Comparison of ENCODE assay signal across 15 cellular contexts in genomic region chr3:141039573-141039972, GRCh38. TPM values are rescaled to one million over a fixed set of nuclear protein-coding genes. Genes with fewer than 3 reads are reported as not detected.
A peak's percentile ranks its signal among the peaks of the same experiment; 100 is the strongest.
DNase-seq lines count a peak whose midpoint lies in the region; ATAC-seq, FAIRE-seq and TF ChIP-seq lines count a peak whose summit lies in the region.
"Had no signal": no experiment of that assay in that cellular context is flagged by ENCODE, and none has a peak within 500 bp of the region (broad histone marks: within the 10 kb centered on the region; RNA-seq: fewer than 3 reads in every experiment).

No MANE protein-coding gene starts in this region.

- TF ChIP-seq EP300 in H1 (IDR thresholded peaks at IDR 0.05; ENCODE audit: borderline replicate concordance in 1 of 2, low read depth in 2 of 2, low read length in 2 of 2): no peak

- no peak overlapping the region for H3K23ac ChIP-seq in H1 (ENCODE audit: insufficient read length)
- no peak overlapping the region for H3K23ac ChIP-seq in neuronal stem cell (ENCODE audit: low read depth, low read length, poor library complexity)

- H3K27me3 ChIP-seq in GM23338 (ENCODE audit: insufficient read depth) (no peaks in the 10 kb centered on the region), H1 (replicated peaks in 1 of 4; ENCODE audit: control insufficient read depth in 3 of 4, extremely low read depth in 1 of 4, insufficient read depth in 3 of 4, low read length in 3 of 4) (no peaks in the 10 kb centered on the region), neuronal stem cell (ENCODE audit: control insufficient read depth in 3 of 3, insufficient read depth in 3 of 3, low read depth in 1 of 3, low read length in 3 of 3) (no peaks in the 10 kb centered on the region), endodermal cell (ENCODE audit: control insufficient read depth, insufficient read depth, low read length, poor library complexity, severe bottlenecking) (no peaks in the 10 kb centered on the region)
- H3K27me3 ChIP-seq: BE2C had no signal

- H3K4ac ChIP-seq in H1 (replicated peaks; ENCODE audit: insufficient read length, low read depth, low read length) (no peak overlapping the region), neuronal stem cell (ENCODE audit: low read length) (no peak overlapping the region)

- CTCF ChIA-PET in H1 (lab: Charles Lee; ENCODE audit: partially characterized antibody): interaction anchor here (0.6 to 4.7 kb wide), 8 partner anchors 10 to 117 kb away, joined by 3 to 62 read pairs (median 8); partner anchors contain the start of gene SPSB4

- H3K27ac ChIP-seq in GM23338 (ENCODE audit: low read depth): no peak overlapping the region
- no peak overlapping the region for H3K27ac ChIP-seq in H1 (ENCODE audit: low read depth, low read length)
- no peak overlapping the region for H3K27ac ChIP-seq in neuronal stem cell (replicated peaks; ENCODE audit: low read length)
- H3K27ac ChIP-seq in endodermal cell (ENCODE audit: low read depth, low read length): no peak overlapping the region
- H3K27ac ChIP-seq: HL-60 had no signal

- no peaks in the 10 kb centered on the region for H3K23me2 ChIP-seq in H1 (ENCODE audit: low read depth, low read length)

- no peak overlapping the region for H3K56ac ChIP-seq in H1 (replicated peaks; ENCODE audit: insufficient read length, low read depth, low read length)

- H3K18ac ChIP-seq in H1 (ENCODE audit: extremely low read depth, low read length) (no peak overlapping the region), neuronal stem cell (ENCODE audit: low read length) (no peak overlapping the region)

- no peaks in the 10 kb centered on the region for H3K36me3 Mint-ChIP-seq in GM23338 (ENCODE audit: low read depth)
- H3K36me3 Mint-ChIP-seq in endodermal cell (ENCODE audit: low read depth): no peaks in the 10 kb centered on the region
- H3K36me3 Mint-ChIP-seq: CD8-positive, alpha-beta T cell had no signal

- WGBS in H1 (ENCODE audit: extremely low coverage in 1 of 2, insufficient coverage in 1 of 2, insufficient read length in 1 of 2, insufficient replicate concordance in 2 of 2, low coverage in 1 of 2, low lambda C conversion rate in 2 of 2, missing lambda C conversion rate in 1 of 2), 2 experiments: 91% methylated on average over 5 of the region's 5 CpGs; no CpG with 5 or more reads in 1 of the 2 experiments
- WGBS in neuronal stem cell (ENCODE audit: extremely low coverage in 2 of 2, insufficient read length in 2 of 2, insufficient replicate concordance in 1 of 2), 2 donors: no CpG with 5 or more reads among the region's 5 CpGs
- WGBS in endodermal cell (ENCODE audit: insufficient coverage in 1 of 2, insufficient read length in 1 of 2), 2 experiments: 80 to 90% methylated on average over 3 to 5 of the region's 5 CpGs

- no peak overlapping the region for H4K5ac ChIP-seq in H1 (ENCODE audit: insufficient read length, low read depth, low read length)

- no peaks in the 10 kb centered on the region for H3K79me2 ChIP-seq in GM23338 (replicated peaks; ENCODE audit: insufficient read depth)
- H3K79me2 ChIP-seq in H1 (ENCODE audit: control insufficient read depth in 1 of 2, insufficient read depth in 2 of 2, low read length in 2 of 2): no peaks in the 10 kb centered on the region

- H3K79me1 ChIP-seq in H1 (ENCODE audit: low read depth, low read length) (no peaks in the 10 kb centered on the region), neuronal stem cell (ENCODE audit: low read depth, low read length) (no peaks in the 10 kb centered on the region)

- H3K9me3 Mint-ChIP-seq in GM23338 (no peaks in the 10 kb centered on the region), endodermal cell (no peaks in the 10 kb centered on the region)
- H3K9me3 Mint-ChIP-seq: CD8-positive, alpha-beta T cell had no signal

- H4K91ac ChIP-seq in H1 (replicated peaks; ENCODE audit: insufficient read length, low read length) (no peak overlapping the region), neuronal stem cell (ENCODE audit: low read depth, low read length, poor library complexity) (no peak overlapping the region)

- no peak overlapping the region for H4K8ac ChIP-seq in H1 (ENCODE audit: extremely low read depth, insufficient read depth, low read length)
- H4K8ac ChIP-seq in neuronal stem cell (ENCODE audit: low read depth, low read length): no peak overlapping the region

- TF ChIP-seq RAD21 in H1 (IDR thresholded peaks at IDR 0.05 in 1 of 2, conservative IDR thresholded peaks at IDR 0.05 in 1 of 2; ENCODE audit: low read depth in 2 of 2, low read length in 2 of 2): no peak

- intact Hi-C loops in left ventricle myocardium superior (cut with micrococcal nuclease): no loop called here

- H3K14ac ChIP-seq in H1 (ENCODE audit: insufficient read length) (no peak overlapping the region), neuronal stem cell (ENCODE audit: low read length) (no peak overlapping the region)

- H2BK15ac ChIP-seq in H1 (ENCODE audit: low read length) (no peak overlapping the region), neuronal stem cell (ENCODE audit: low read length) (no peak overlapping the region)

- no peak for ATAC-seq in GM23338
- no peak for ATAC-seq in left ventricle myocardium superior
- ATAC-seq: CD8-positive, alpha-beta T cell had no signal

- no peaks in the 10 kb centered on the region for H3K4me1 ChIP-seq in GM23338 (ENCODE audit: insufficient read depth)
- no peaks in the 10 kb centered on the region; a peak in 1 of 7 replicates for H3K4me1 ChIP-seq in H1 (replicated peaks in 1 of 4; ENCODE audit: control insufficient read depth in 3 of 4, insufficient read depth in 4 of 4, low read length in 3 of 4)
- peaks cover 0 to 2% of the 10 kb centered on the region in 2 donors for H3K4me1 ChIP-seq in neuronal stem cell (ENCODE audit: control insufficient read depth in 2 of 2, insufficient read depth in 1 of 2, low read depth in 1 of 2, low read length in 2 of 2)
- H3K4me1 ChIP-seq in endodermal cell (ENCODE audit: control insufficient read depth, insufficient read depth, low read length): no peaks in the 10 kb centered on the region
- H3K4me1 ChIP-seq: BE2C had no signal

- H3K9me2 ChIP-seq in GM23338 (ENCODE audit: insufficient read depth): 0 out of 2 replicates have a peak, but pooled peaks cover 6% of the 10 kb centered on the region

- H3K36me3 ChIP-seq in GM23338 (ENCODE audit: insufficient read depth) (no peaks in the 10 kb centered on the region), H1 (ENCODE audit: control insufficient read depth in 2 of 4, insufficient read depth in 4 of 4, low read length in 3 of 4) (no peaks in the 10 kb centered on the region), neuronal stem cell (replicated peaks in 1 of 2; ENCODE audit: control insufficient read depth in 2 of 2, insufficient read depth in 2 of 2, low read length in 2 of 2) (no peaks in the 10 kb centered on the region), endodermal cell (ENCODE audit: control insufficient read depth, insufficient read depth, low read length) (no peaks in the 10 kb centered on the region)
- H3K36me3 ChIP-seq: BE2C had no signal

- no peak for DNase-seq in GM23338 (ENCODE audit: low spot score)
- DNase-seq in NCI-H774 (lab: John Stamatoyannopoulos, UW): peak; percentile 77
- DNase-seq in H1 (ENCODE audit: low read depth in 1 of 2, low spot score in 2 of 2): no peak
- no peak for DNase-seq in neuronal stem cell (ENCODE audit: low spot score)
- DNase-seq in mesenteric fat pad (ENCODE audit: low spot score): no peak
- no peak for DNase-seq in endodermal cell
- no peak for DNase-seq in left ventricle myocardium superior
- DNase-seq: BE2C; CD8-positive, alpha-beta T cell; NCI-H146; NCI-H446 had no signal

- H2BK20ac ChIP-seq in H1 (ENCODE audit: low read length): no peak overlapping the region

- POLR2A ChIA-PET in H1 (lab: Charles Lee; ENCODE audit: partially characterized antibody): interaction anchor here (1.0 kb wide), 1 partner anchor 10 kb away, joined by 3 read pairs; no protein-coding TSS in a partner anchor

- H4K20me1 ChIP-seq in GM23338 (replicated peaks; ENCODE audit: insufficient read depth) (no peaks in the 10 kb centered on the region), H1 (replicated peaks in 1 of 2; ENCODE audit: control insufficient read depth in 1 of 2, insufficient read depth in 2 of 2, low read length in 2 of 2) (no peaks in the 10 kb centered on the region)

- H3K9ac ChIP-seq in H1 (replicated peaks in 1 of 4; ENCODE audit: extremely low read depth in 1 of 4, low read depth in 3 of 4, low read length in 3 of 4) (no peak overlapping the region), neuronal stem cell (ENCODE audit: low read depth, low read length, poor library complexity) (no peak overlapping the region), endodermal cell (ENCODE audit: extremely low read depth, low read length, poor library complexity, severe bottlenecking) (no peak overlapping the region)

- H3F3A ChIP-seq in GM23338 (replicated peaks; ENCODE audit: low read depth): no peaks in the 10 kb centered on the region

- H3K9me3 ChIP-seq in H1 (ENCODE audit: insufficient read depth in 2 of 2, low read depth in 1 of 2, low read length in 1 of 2) (no peaks in the 10 kb centered on the region), neuronal stem cell (replicated peaks in 1 of 2; ENCODE audit: control insufficient read depth in 2 of 2, insufficient read depth in 1 of 2, low read depth in 1 of 2, low read length in 2 of 2) (no peaks in the 10 kb centered on the region), endodermal cell (ENCODE audit: control insufficient read depth, low read length) (no peaks in the 10 kb centered on the region)
- H3K9me3 ChIP-seq: BE2C had no signal

- H3K27ac Mint-ChIP-seq in GM23338: no peak overlapping the region
- no peak overlapping the region for H3K27ac Mint-ChIP-seq in endodermal cell
- H3K27ac Mint-ChIP-seq: CD8-positive, alpha-beta T cell had no signal

- TF ChIP-seq POLR2A in H1 (IDR thresholded peaks at IDR 0.05; ENCODE audit: control extremely low read depth in 1 of 2, low read depth in 2 of 2, low read length in 2 of 2): no peak

- no peak overlapping the region for H2BK5ac ChIP-seq in H1 (ENCODE audit: low read depth, low read length)
- H2BK5ac ChIP-seq in neuronal stem cell (ENCODE audit: low read length): no peak overlapping the region

- no peak overlapping the region for H3K4me3 ChIP-seq in GM23338
- H3K4me3 ChIP-seq in H1 (ENCODE audit: extremely low read depth in 1 of 4, insufficient read depth in 2 of 4, low read depth in 3 of 4, low read length in 4 of 4): no peak overlapping the region
- H3K4me3 ChIP-seq in neuronal stem cell (ENCODE audit: low read length in 2 of 2): no peak overlapping the region
- no peak overlapping the region for H3K4me3 ChIP-seq in endodermal cell (ENCODE audit: low read length)

- TF ChIP-seq CTCF in GM23338 (conservative IDR thresholded peaks at IDR 0.05; ENCODE audit: low read depth in 2 of 2) (no peak), H1 (IDR thresholded peaks at IDR 0.05; ENCODE audit: control extremely low read depth in 1 of 3, insufficient read depth in 1 of 3, low read depth in 1 of 3, low read length in 3 of 3) (no peak), endodermal cell (conservative IDR thresholded peaks at IDR 0.05) (no peak)

- FAIRE-seq in H1 (lab: Jason Lieb, UNC): no peak
- FAIRE-seq: GM12891, GM19239 had no signal

- H2BK120ac ChIP-seq in H1 (replicated peaks; ENCODE audit: low read depth, low read length) (no peak overlapping the region), neuronal stem cell (ENCODE audit: low read depth, low read length) (no peak overlapping the region)

- H3K4me1 Mint-ChIP-seq in GM23338 (no peaks in the 10 kb centered on the region), endodermal cell (peaks cover 2% of the 10 kb centered on the region)

- H3K27me3 Mint-ChIP-seq in GM23338 (ENCODE audit: insufficient read depth, low read depth, poor library complexity) (no peaks in the 10 kb centered on the region), endodermal cell (ENCODE audit: insufficient read depth) (peaks cover 3% of the 10 kb centered on the region)

- H3K4me3 Mint-ChIP-seq in GM23338 (no peak overlapping the region), endodermal cell (no peak overlapping the region)
- H3K4me3 Mint-ChIP-seq: CD8-positive, alpha-beta T cell had no signal

- peak overlapping the region; percentile 82; the same call in 1 of the 2 replicates for H2AFZ ChIP-seq in GM23338
- peak overlapping the region; percentile 42; the same call in 1 of the 2 replicates for H2AFZ ChIP-seq in H1 (ENCODE audit: low read length)
- H2AFZ ChIP-seq in neuronal stem cell (ENCODE audit: low read length): peak overlapping the region; percentile 24

- H2BK12ac ChIP-seq in H1 (ENCODE audit: low read depth, low read length) (no peak overlapping the region), neuronal stem cell (ENCODE audit: low read length) (no peak overlapping the region)

- H2AK5ac ChIP-seq in H1 (ENCODE audit: low read depth, low read length): no peak overlapping the region
- no peak overlapping the region for H2AK5ac ChIP-seq in neuronal stem cell (ENCODE audit: low read depth, low read length)

- H3K4me2 ChIP-seq in GM23338 (no peak overlapping the region), H1 (ENCODE audit: insufficient read depth in 1 of 2, low read depth in 2 of 2, low read length in 2 of 2) (no peak overlapping the region), neuronal stem cell (ENCODE audit: insufficient read depth, low read length, poor library complexity, severe bottlenecking) (no peak overlapping the region)

RNA-seq across cellular contexts. Expression of gene SPSB4, which starts 11.6 kb away (rescaled TPM):
- total RNA-seq in GM23338 (2014; rRNA removed; shearing (Covaris generic)): 20.1 and 25.9 TPM in 2 replicates
- 6.6 and 6.7 TPM in 2 replicates for polyA plus RNA-seq in GM23338 (2016; fragmentation: Nextera tagmentation; extraction: Ambion mirVana)
- 17.2 and 18.1 TPM in 2 replicates for total RNA-seq in H1 (2021; fragmentation: NEBNext Ultra II Directional; extraction: Animal tissue kit (Norgen Biotek cat#: 25700))
- polyA plus RNA-seq in H1 (2011; rRNA removed): 15.1 and 17.6 TPM in 2 replicates
- 16.5 TPM for polyA plus RNA-seq in H1 (2011; cell fraction: cytosol; rRNA removed)
- 15.4 TPM for polyA plus RNA-seq in H1 (2011; cell fraction: nucleus; rRNA removed)
- polyA plus RNA-seq in H1 (2012, experiment 1 of 2): 16.7 to 20.2 TPM (median 19.5 TPM) in 4 replicates
- 30.9 TPM for polyA plus RNA-seq in H1 (2012, experiment 2 of 2)
- 12.7 TPM for polyA plus RNA-seq in H1 (2013, experiment 1 of 2)
- 13.3 TPM for polyA plus RNA-seq in H1 (2013, experiment 2 of 2)
- 12.9 and 17.0 TPM in 2 replicates for polyA minus RNA-seq in H1 (2011; rRNA and poly(A)+ RNA removed)
- 8.6 TPM for polyA minus RNA-seq in H1 (2011; cell fraction: cytosol; rRNA and poly(A)+ RNA removed)
- 18.7 TPM for polyA minus RNA-seq in H1 (2011; cell fraction: nucleus; rRNA and poly(A)+ RNA removed)
- 19.8 TPM for polyA plus RNA-seq in neuronal stem cell (2013, experiment 1 of 2)
- 19.2 TPM for polyA plus RNA-seq in neuronal stem cell (2013, experiment 2 of 2)
- 1.1 TPM for total RNA-seq in mesenteric fat pad
- 1 to 10 TPM; 7.5 to 8.2 TPM for total RNA-seq in endodermal cell
- polyA plus RNA-seq in endodermal cell (2013, experiment 1 of 2): 28.1 TPM
- 26.5 TPM for polyA plus RNA-seq in endodermal cell (2013, experiment 2 of 2)
- total RNA-seq in left ventricle myocardium superior: 5.3 TPM
- total RNA-seq: CD8-positive, alpha-beta T cell had no signal
- polyA plus RNA-seq: AG04450 had no signal

Comparison
In these comparisons a context has a peak if more than half of its experiments do, and no peak if none do; other contexts are left out.
1. H2AFZ ChIP-seq: peak in every context shown above with its lines; median percentile 82 in GM23338; 42 in H1; 24 in neuronal stem cell.